ENCODE assay signal across 7 cellular contexts in the genomic region with DNA sequence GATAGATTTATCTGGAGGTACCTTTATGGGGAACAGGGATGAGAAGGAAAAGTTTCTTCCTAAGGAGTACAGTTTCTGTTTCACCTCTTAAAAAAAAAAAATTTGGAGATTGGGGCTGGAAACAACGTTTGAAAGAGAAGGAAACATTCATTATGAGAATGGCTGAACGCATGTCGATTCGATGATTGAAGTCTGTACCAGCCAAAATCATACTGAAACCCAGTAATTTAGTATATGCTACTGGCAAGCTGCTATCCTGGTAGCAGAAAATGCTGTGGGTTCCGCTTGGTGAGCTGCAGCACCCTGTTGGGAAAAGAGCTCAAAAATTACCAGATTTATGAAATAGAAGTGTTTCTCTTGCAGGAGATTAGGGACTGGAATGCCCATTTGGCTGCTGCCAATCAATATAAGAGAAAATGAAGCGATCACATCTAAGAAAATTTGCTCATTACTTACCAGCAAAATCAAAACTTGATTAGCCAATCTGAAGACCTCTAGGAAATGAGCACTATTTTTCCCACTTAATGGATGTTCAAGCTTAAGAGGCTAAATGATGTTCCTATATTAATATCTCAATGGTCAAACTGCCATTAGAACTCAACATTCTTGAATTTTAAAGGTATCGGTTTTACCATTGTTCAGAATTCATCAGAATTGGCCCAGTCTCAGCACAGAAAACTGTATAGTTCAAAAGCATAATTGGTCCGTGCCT. TPM values are rescaled to one million over a fixed set of nuclear protein-coding genes. Genes with fewer than 3 reads are reported as not detected.
A peak's percentile ranks its signal among the peaks of the same experiment; 100 is the strongest.
DNase-seq lines count a peak whose midpoint lies in the region; ATAC-seq, FAIRE-seq and TF ChIP-seq lines count a peak whose summit lies in the region.

No MANE protein-coding gene starts in this region.

- BruUV-seq in endothelial cell of umbilical vein (replicated peaks; lab: Mats Ljungman, UMichigan), result no TSS peak

- peak overlapping the region; percentile 100 for H3K14ac ChIP-seq in trophoblast cell (ENCODE audit: low read length)

- no peak for TF ChIP-seq POLR2A in endothelial cell of umbilical vein (IDR thresholded peaks at IDR 0.05; ENCODE audit: low read depth, low read length)

- TF ChIP-seq CTCF in HFFc6 (IDR thresholded peaks at IDR 0.05) (no peak), endothelial cell of umbilical vein (IDR thresholded peaks at IDR 0.05; ENCODE audit: extremely low read depth in 1 of 2, insufficient read depth in 1 of 2, low read depth in 1 of 2, low read length in 2 of 2) (no peak)

- H3K4ac ChIP-seq in trophoblast cell (ENCODE audit: low read depth, low read length), result peak overlapping the region; percentile 100

- peak overlapping the region; percentile 100 for H3K18ac ChIP-seq in trophoblast cell (ENCODE audit: low read length)

- peaks cover 62% of the 10 kb centered on the region for H3K4me1 ChIP-seq in endothelial cell of umbilical vein (ENCODE audit: control insufficient read depth, extremely low read depth, insufficient read depth, low read length)
- peaks cover 4 to 10% of the 10 kb centered on the region in 2 experiments for H3K4me1 ChIP-seq in trophoblast cell (ENCODE audit: control insufficient read depth in 1 of 2, insufficient read depth in 2 of 2, low read length in 2 of 2)

- dilution Hi-C loops in endothelial cell of umbilical vein (cut with MboI; ENCODE audit: extremely low pct_ligation_motif_present, low sequenced_read_pairs), result no loop called here

- peak overlapping the region; percentile 94 for H3K4me3 Mint-ChIP-seq in HFFc6

- H2BK5ac ChIP-seq in trophoblast cell (ENCODE audit: low read depth, low read length, poor library complexity), result peak overlapping the region; percentile 100

- ATAC-seq in GM18517 (IDR thresholded peaks at IDR 0.05; ENCODE audit: unreplicated experiment), result peak; percentile 53

- H3K79me1 ChIP-seq in trophoblast cell (ENCODE audit: low read length), result peaks cover 27% of the 10 kb centered on the region

- H2AFZ ChIP-seq in endothelial cell of umbilical vein (ENCODE audit: low read depth, low read length), result no peak overlapping the region
- no peak overlapping the region for H2AFZ ChIP-seq in trophoblast cell (ENCODE audit: insufficient read depth, low read length, poor library complexity)

- H3K27ac Mint-ChIP-seq in HFFc6, result peak overlapping the region; percentile 98

- no CpG with 5 or more reads among the region's 8 CpGs for WGBS in trophoblast cell (ENCODE audit: extremely low coverage, insufficient coverage, insufficient read length)

- peak overlapping the region; percentile 97 for H3K27ac ChIP-seq in endothelial cell of umbilical vein (ENCODE audit: insufficient read depth, low read depth, low read length)
- peak overlapping the region; percentile 99 for H3K27ac ChIP-seq in trophoblast cell (ENCODE audit: low read depth, low read length)

- DNase-seq in HFFc6 (no peak), RKO (ENCODE audit: low spot score) (peak; percentile 67), endothelial cell of umbilical vein (ENCODE audit: low read depth, low spot score) (no peak), trophoblast cell (peak in 1 of 2 donors; percentile 38), iPS-NIHi7 (ENCODE audit: extremely low spot score) (no peak), NCI-H128 (lab: John Stamatoyannopoulos, UW; ENCODE audit: unreplicated experiment) (no peak)

- H4K12ac ChIP-seq in trophoblast cell (ENCODE audit: low read depth, low read length), result no peak overlapping the region

- no peaks in the 10 kb centered on the region for H3K36me3 ChIP-seq in endothelial cell of umbilical vein (ENCODE audit: control insufficient read depth in 2 of 2, extremely low read depth in 1 of 2, insufficient read depth in 2 of 2, low read length in 2 of 2)
- H3K36me3 ChIP-seq in trophoblast cell (ENCODE audit: control insufficient read depth in 1 of 2, insufficient read depth in 2 of 2, low read length in 2 of 2), result peaks cover 0 to 2% of the 10 kb centered on the region in 2 experiments

- H3K4me3 ChIP-seq in endothelial cell of umbilical vein (replicated peaks in 1 of 3; ENCODE audit: insufficient read depth in 1 of 3, low read depth in 1 of 3, low read length in 3 of 3) (peak overlapping the region; percentile 39 to 99 (median 86)), trophoblast cell (ENCODE audit: low read depth, low read length) (no peak overlapping the region)

- peak overlapping the region; percentile 100 for H4K91ac ChIP-seq in trophoblast cell (ENCODE audit: low read depth, low read length)

- no peaks in the 10 kb centered on the region for H3K9me3 Mint-ChIP-seq in HFFc6

- H3K4me1 Mint-ChIP-seq in HFFc6 (ENCODE audit: low read depth), result peaks cover 78% of the 10 kb centered on the region

- no peaks in the 10 kb centered on the region for H3K9me1 ChIP-seq in endothelial cell of umbilical vein (replicated peaks; ENCODE audit: control insufficient read depth, extremely low read depth, insufficient read depth, low read length)

- CTCF ChIA-PET in endothelial cell of umbilical vein (lab: Charles Lee), result interaction anchor here (0.7 to 2.0 kb wide), 8 partner anchors 8 to 50 kb away, joined by 3 to 17 read pairs (median 5); no protein-coding TSS in a partner anchor

- H3K79me2 ChIP-seq in endothelial cell of umbilical vein (ENCODE audit: control insufficient read depth, insufficient read depth, low read length), result peaks cover 56% of the 10 kb centered on the region
- H3K79me2 ChIP-seq in trophoblast cell (ENCODE audit: control insufficient read depth, insufficient read depth, low read length, poor library complexity), result peaks cover 17% of the 10 kb centered on the region

- no peak overlapping the region for H3K23ac ChIP-seq in trophoblast cell (ENCODE audit: low read length)

- H2AK5ac ChIP-seq in trophoblast cell (ENCODE audit: low read length), result peak overlapping the region; percentile 100

- no peaks in the 10 kb centered on the region; the same call in 1 of the 2 replicates for H3K27me3 Mint-ChIP-seq in HFFc6 (ENCODE audit: insufficient read depth)

- no peaks in the 10 kb centered on the region for H3K9me3 ChIP-seq in endothelial cell of umbilical vein (replicated peaks; ENCODE audit: control insufficient read depth, insufficient read depth, low read length)
- H3K9me3 ChIP-seq in trophoblast cell (ENCODE audit: insufficient read depth, low read depth, low read length), result no peaks in the 10 kb centered on the region

- FAIRE-seq in endothelial cell of umbilical vein (lab: Jason Lieb, UNC), result no peak

- no peaks in the 10 kb centered on the region for H3K27me3 ChIP-seq in endothelial cell of umbilical vein (ENCODE audit: control insufficient read depth in 2 of 2, insufficient read depth in 2 of 2, low read length in 2 of 2)
- no peaks in the 10 kb centered on the region for H3K27me3 ChIP-seq in trophoblast cell (ENCODE audit: insufficient read depth, low read length)

- H3K9ac ChIP-seq in endothelial cell of umbilical vein (replicated peaks; ENCODE audit: extremely low read depth, insufficient read depth, low read length), result peak overlapping the region; percentile 100
- H3K9ac ChIP-seq in trophoblast cell (ENCODE audit: low read length), result peak overlapping the region; percentile 99

- intact Hi-C loops in endothelial cell of umbilical vein (cut with micrococcal nuclease), result loop anchor here (1.0 to 5.0 kb wide), 6 partner anchors 21 to 513 kb away; a partner anchor contains a TSS

- H2BK120ac ChIP-seq in trophoblast cell (ENCODE audit: insufficient read depth, low read length, poor library complexity), result peak overlapping the region; percentile 100

- H3K36me3 Mint-ChIP-seq in HFFc6 (ENCODE audit: low read depth), result peaks cover 26% of the 10 kb centered on the region

- peak overlapping the region; percentile 100 for H4K8ac ChIP-seq in trophoblast cell (ENCODE audit: low read depth, low read length)

- H4K20me1 ChIP-seq in endothelial cell of umbilical vein (replicated peaks; ENCODE audit: control insufficient read depth, extremely low read depth, insufficient read depth, low read length), result peaks cover 8% of the 10 kb centered on the region

- peak overlapping the region; percentile 93 for H2BK12ac ChIP-seq in trophoblast cell (ENCODE audit: low read length)

- H3K4me2 ChIP-seq in endothelial cell of umbilical vein (ENCODE audit: insufficient read depth, low read length) (peak overlapping the region; percentile 96), trophoblast cell (ENCODE audit: low read length) (peak overlapping the region; percentile 98)

- POLR2A ChIA-PET in endothelial cell of umbilical vein (lab: Charles Lee), result interaction anchor here (1.0 to 2.0 kb wide), 2 partner anchors 22 to 24 kb away, joined by 3 to 28 read pairs; no protein-coding TSS in a partner anchor

TF ChIP-seq in endothelial cell of umbilical vein, 7 proteins besides CTCF, POLR2A, EP300 and RAD21:
- no peak for TF ChIP-seq MYC (IDR thresholded peaks at IDR 0.05; ENCODE audit: low read depth, low read length)
- TF ChIP-seq FOS (IDR thresholded peaks at IDR 0.05; ENCODE audit: borderline replicate concordance, insufficient read depth, low read length), result no peak
- TF ChIP-seq POLR2AphosphoS5 (IDR thresholded peaks at IDR 0.05; ENCODE audit: insufficient read depth, low read depth, low read length), result peak; percentile 20

RNA-seq across cellular contexts. Expression of a gene that starts 1.1 kb away (rescaled TPM):
- total RNA-seq in HFFc6 (2021; fragmentation: NEBNext Ultra II Directional; extraction: Animal tissue kit (Norgen Biotek cat#: 25700)), result 1,000 to 10,000 TPM; 1,442 to 1,960 (median 1,623) TPM
- total RNA-seq in endothelial cell of umbilical vein, result 1,125 and 1,147 TPM in 2 replicates
- 313 and 424 TPM in 2 replicates for polyA plus RNA-seq in endothelial cell of umbilical vein
- 480 and 502 TPM in 2 replicates for polyA plus RNA-seq in endothelial cell of umbilical vein (2011; cell fraction: cytosol; rRNA removed)
- 255 and 459 TPM in 2 replicates for polyA plus RNA-seq in endothelial cell of umbilical vein (2011; cell fraction: nucleus; rRNA removed)
- polyA plus RNA-seq in endothelial cell of umbilical vein (2012), result 1,054 and 1,144 TPM in 2 replicates
- polyA minus RNA-seq in endothelial cell of umbilical vein, result 909 and 1,209 TPM in 2 replicates
- 134 TPM for polyA minus RNA-seq in endothelial cell of umbilical vein (2011; cell fraction: cytosol; rRNA and poly(A)+ RNA removed)
- polyA minus RNA-seq in endothelial cell of umbilical vein (2011; cell fraction: nucleus; rRNA and poly(A)+ RNA removed), result 270 and 336 TPM in 2 replicates
- polyA plus RNA-seq in trophoblast cell (2013), result 787 and 808 TPM in 2 replicates
